In the genomic region with DNA sequence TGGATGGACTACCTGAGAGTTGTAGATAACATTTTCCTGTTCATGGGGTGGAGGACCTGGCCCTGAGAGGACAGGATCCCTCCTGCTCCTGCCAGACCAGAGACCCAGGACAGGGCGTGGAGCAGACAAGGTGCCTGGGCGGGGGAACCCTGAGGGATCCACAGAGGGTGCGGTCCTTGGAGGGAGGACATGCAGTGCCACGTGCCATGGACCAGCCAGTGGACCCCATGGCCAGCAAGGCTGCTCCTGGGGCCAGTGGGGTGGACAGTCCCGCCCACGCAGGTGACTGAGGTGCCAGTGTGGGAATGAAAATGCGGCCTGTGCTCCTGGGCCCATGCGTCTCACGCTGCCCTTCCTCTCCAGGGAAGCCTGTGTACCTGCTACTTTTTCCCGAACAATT, we compare ENCODE assay signal across 1 cellular context.
TF ChIP-seq lines count a peak whose summit lies in the region.

No MANE protein-coding gene starts in this region.

TF ChIP-seq in SK-N-SH, 30 proteins besides CTCF, POLR2A, EP300 and RAD21:
- TF ChIP-seq ELF1 (IDR thresholded peaks at IDR 0.05) = no peak
- TF ChIP-seq GABPA (IDR thresholded peaks at IDR 0.05; ENCODE audit: low read depth) = no peak
- no peak for TF ChIP-seq POLR2AphosphoS5 (IDR thresholded peaks at IDR 0.05; ENCODE audit: low read depth, low read length)
- no peak for TF ChIP-seq RXRA (IDR thresholded peaks at IDR 0.05; ENCODE audit: borderline replicate concordance, low read depth)
- TF ChIP-seq NRF1 (IDR thresholded peaks at IDR 0.05; ENCODE audit: low read depth, low read length) = no peak
- TF ChIP-seq FOXJ3 (CRISPR knock-in tag; IDR thresholded peaks at IDR 0.05) = no peak
- TF ChIP-seq TAF1 (IDR thresholded peaks at IDR 0.05; ENCODE audit: borderline replicate concordance, low read depth, low read length) = no peak
- TF ChIP-seq, protein P1, sequence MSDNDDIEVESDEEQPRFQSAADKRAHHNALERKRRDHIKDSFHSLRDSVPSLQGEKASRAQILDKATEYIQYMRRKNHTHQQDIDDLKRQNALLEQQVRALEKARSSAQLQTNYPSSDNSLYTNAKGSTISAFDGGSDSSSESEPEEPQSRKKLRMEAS (IDR thresholded peaks at IDR 0.05; ENCODE audit: low read depth) = no peak
- TF ChIP-seq SIN3A (IDR thresholded peaks at IDR 0.05; ENCODE audit: borderline replicate concordance, low read depth, low read length) = no peak
- TF ChIP-seq, protein P2, sequence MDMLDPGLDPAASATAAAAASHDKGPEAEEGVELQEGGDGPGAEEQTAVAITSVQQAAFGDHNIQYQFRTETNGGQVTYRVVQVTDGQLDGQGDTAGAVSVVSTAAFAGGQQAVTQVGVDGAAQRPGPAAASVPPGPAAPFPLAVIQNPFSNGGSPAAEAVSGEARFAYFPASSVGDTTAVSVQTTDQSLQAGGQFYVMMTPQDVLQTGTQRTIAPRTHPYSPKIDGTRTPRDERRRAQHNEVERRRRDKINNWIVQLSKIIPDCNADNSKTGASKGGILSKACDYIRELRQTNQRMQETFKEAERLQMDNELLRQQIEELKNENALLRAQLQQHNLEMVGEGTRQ (IDR thresholded peaks at IDR 0.05; ENCODE audit: borderline replicate concordance, low read depth, low read length) = no peak
- TF ChIP-seq, protein P3, sequence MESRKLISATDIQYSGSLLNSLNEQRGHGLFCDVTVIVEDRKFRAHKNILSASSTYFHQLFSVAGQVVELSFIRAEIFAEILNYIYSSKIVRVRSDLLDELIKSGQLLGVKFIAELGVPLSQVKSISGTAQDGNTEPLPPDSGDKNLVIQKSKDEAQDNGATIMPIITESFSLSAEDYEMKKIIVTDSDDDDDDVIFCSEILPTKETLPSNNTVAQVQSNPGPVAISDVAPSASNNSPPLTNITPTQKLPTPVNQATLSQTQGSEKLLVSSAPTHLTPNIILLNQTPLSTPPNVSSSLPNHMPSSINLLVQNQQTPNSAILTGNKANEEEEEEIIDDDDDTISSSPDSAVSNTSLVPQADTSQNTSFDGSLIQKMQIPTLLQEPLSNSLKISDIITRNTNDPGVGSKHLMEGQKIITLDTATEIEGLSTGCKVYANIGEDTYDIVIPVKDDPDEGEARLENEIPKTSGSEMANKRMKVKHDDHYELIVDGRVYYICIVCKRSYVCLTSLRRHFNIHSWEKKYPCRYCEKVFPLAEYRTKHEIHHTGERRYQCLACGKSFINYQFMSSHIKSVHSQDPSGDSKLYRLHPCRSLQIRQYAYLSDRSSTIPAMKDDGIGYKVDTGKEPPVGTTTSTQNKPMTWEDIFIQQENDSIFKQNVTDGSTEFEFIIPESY (IDR thresholded peaks at IDR 0.05; ENCODE audit: borderline replicate concordance, low read depth) = no peak
- TF ChIP-seq, protein P4, sequence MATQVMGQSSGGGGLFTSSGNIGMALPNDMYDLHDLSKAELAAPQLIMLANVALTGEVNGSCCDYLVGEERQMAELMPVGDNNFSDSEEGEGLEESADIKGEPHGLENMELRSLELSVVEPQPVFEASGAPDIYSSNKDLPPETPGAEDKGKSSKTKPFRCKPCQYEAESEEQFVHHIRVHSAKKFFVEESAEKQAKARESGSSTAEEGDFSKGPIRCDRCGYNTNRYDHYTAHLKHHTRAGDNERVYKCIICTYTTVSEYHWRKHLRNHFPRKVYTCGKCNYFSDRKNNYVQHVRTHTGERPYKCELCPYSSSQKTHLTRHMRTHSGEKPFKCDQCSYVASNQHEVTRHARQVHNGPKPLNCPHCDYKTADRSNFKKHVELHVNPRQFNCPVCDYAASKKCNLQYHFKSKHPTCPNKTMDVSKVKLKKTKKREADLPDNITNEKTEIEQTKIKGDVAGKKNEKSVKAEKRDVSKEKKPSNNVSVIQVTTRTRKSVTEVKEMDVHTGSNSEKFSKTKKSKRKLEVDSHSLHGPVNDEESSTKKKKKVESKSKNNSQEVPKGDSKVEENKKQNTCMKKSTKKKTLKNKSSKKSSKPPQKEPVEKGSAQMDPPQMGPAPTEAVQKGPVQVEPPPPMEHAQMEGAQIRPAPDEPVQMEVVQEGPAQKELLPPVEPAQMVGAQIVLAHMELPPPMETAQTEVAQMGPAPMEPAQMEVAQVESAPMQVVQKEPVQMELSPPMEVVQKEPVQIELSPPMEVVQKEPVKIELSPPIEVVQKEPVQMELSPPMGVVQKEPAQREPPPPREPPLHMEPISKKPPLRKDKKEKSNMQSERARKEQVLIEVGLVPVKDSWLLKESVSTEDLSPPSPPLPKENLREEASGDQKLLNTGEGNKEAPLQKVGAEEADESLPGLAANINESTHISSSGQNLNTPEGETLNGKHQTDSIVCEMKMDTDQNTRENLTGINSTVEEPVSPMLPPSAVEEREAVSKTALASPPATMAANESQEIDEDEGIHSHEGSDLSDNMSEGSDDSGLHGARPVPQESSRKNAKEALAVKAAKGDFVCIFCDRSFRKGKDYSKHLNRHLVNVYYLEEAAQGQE (IDR thresholded peaks at IDR 0.05; ENCODE audit: low read depth, low read length) = no peak
- TF ChIP-seq JUND (IDR thresholded peaks at IDR 0.05) = no peak
- TF ChIP-seq FOXM1 (IDR thresholded peaks at IDR 0.05; ENCODE audit: low read depth) = no peak
